9 cellular contexts compared by ENCODE assay signal in genomic region chr19:40597329-40597838, GRCh38. TPM values are rescaled to one million over a fixed set of nuclear protein-coding genes. Genes with fewer than 3 reads are reported as not detected.
DNase-seq lines count a peak whose midpoint lies in the region; ATAC-seq and TF ChIP-seq lines count a peak whose summit lies in the region.
"Had no signal": no experiment of that assay in that cellular context is flagged by ENCODE, and none has a peak within 500 bp of the region (broad histone marks: within the 10 kb centered on the region; RNA-seq: fewer than 3 reads in every experiment).

No MANE protein-coding gene starts in this region.

- ATAC-seq in sciatic nerve (no peak), GM21825 (IDR thresholded peaks at IDR 0.05; ENCODE audit: unreplicated experiment) (no peak)

- TF ChIP-seq CTCF in DOHH2 (IDR thresholded peaks at IDR 0.05; ENCODE audit: low read depth, low read length, poor library complexity, severe bottlenecking), result no peak
- TF ChIP-seq CTCF in epithelial cell of proximal tubule (conservative IDR thresholded peaks at IDR 0.05; ENCODE audit: low read depth, low read length), result no peak
- TF ChIP-seq CTCF in prostate gland (IDR thresholded peaks at IDR 0.05), result no peak

- H3K4me1 ChIP-seq in DOHH2 (ENCODE audit: control insufficient read depth, low read length), result peaks cover 58% of the 10 kb centered on the region
- H3K4me1 ChIP-seq in NT2/D1 (ENCODE audit: insufficient read depth, insufficient read length), result peaks cover 6% of the 10 kb centered on the region
- H3K4me1 ChIP-seq in prostate gland (replicated peaks), result peaks cover 14% of the 10 kb centered on the region
- H3K4me1 ChIP-seq in effector memory CD4-positive, alpha-beta T cell (ENCODE audit: control insufficient read depth, insufficient read depth, low read length, poor library complexity, severe bottlenecking), result peaks cover 48% of the 10 kb centered on the region

- H3K36me3 ChIP-seq in DOHH2 (ENCODE audit: control insufficient read depth, low read length) (no peaks in the 10 kb centered on the region), NT2/D1 (ENCODE audit: insufficient read depth, insufficient read length, low read length) (no peaks in the 10 kb centered on the region), prostate gland (no peaks in the 10 kb centered on the region)
- no peaks in the 10 kb centered on the region for H3K36me3 ChIP-seq in effector memory CD4-positive, alpha-beta T cell (ENCODE audit: control insufficient read depth, insufficient read depth, low read length)

- DNase-seq in NT2/D1 (ENCODE audit: low read depth, low spot score), result no peak
- DNase-seq in epithelial cell of proximal tubule (ENCODE audit: low read depth), result no peak
- no peak for DNase-seq in prostate gland (ENCODE audit: low spot score)
- no peak for DNase-seq in effector memory CD4-positive, alpha-beta T cell
- DNase-seq in NCI-H2227 treated with DMSO at 0.1 percent for 48 hours (lab: John Stamatoyannopoulos, UW), result no peak
- DNase-seq in sciatic nerve (ENCODE audit: low spot score), result no peak
- DNase-seq: activated naive CD4-positive, alpha-beta T cell had no signal

- peaks cover 2% of the 10 kb centered on the region; the same call in 1 of the 2 replicates for H4K20me1 ChIP-seq in DOHH2 (ENCODE audit: control insufficient read depth, insufficient read depth, low read depth, low read length)

- H3K4me3 ChIP-seq in DOHH2 (ENCODE audit: low read length) (no peak overlapping the region), NT2/D1 (ENCODE audit: insufficient read length, low read depth) (peak overlapping the region; percentile 34), epithelial cell of proximal tubule (ENCODE audit: low read depth, low read length) (peak overlapping the region; percentile 51), prostate gland (peak overlapping the region; percentile 9 to 13)
- H3K4me3 ChIP-seq in effector memory CD4-positive, alpha-beta T cell (ENCODE audit: insufficient read depth, low read depth, low read length, poor library complexity, severe bottlenecking), result no peak overlapping the region

- H3K27ac ChIP-seq in DOHH2 (ENCODE audit: low read depth, low read length) (no peak overlapping the region), prostate gland (no peak overlapping the region)
- no peak overlapping the region for H3K27ac ChIP-seq in effector memory CD4-positive, alpha-beta T cell (ENCODE audit: insufficient read depth, low read length, poor library complexity, severe bottlenecking)

- peaks cover 7% of the 10 kb centered on the region for H3F3A ChIP-seq in DOHH2 (ENCODE audit: control insufficient read depth, insufficient read depth)

- 11% methylated on average over 18 of the region's 18 CpGs for WGBS in prostate gland

- peak overlapping the region; percentile 38 for H3K4me2 ChIP-seq in DOHH2 (ENCODE audit: low read length)

- H3K9ac ChIP-seq in NT2/D1 (ENCODE audit: insufficient read length, low read depth), result peak overlapping the region; percentile 74

- no peaks in the 10 kb centered on the region for H3K9me3 ChIP-seq in DOHH2 (ENCODE audit: control insufficient read depth, insufficient read depth, low read length)
- no peaks in the 10 kb centered on the region for H3K9me3 ChIP-seq in NT2/D1 (ENCODE audit: insufficient read depth, low read length)
- H3K9me3 ChIP-seq in prostate gland, result no peaks in the 10 kb centered on the region
- no peaks in the 10 kb centered on the region for H3K9me3 ChIP-seq in effector memory CD4-positive, alpha-beta T cell (ENCODE audit: control insufficient read depth, low read length)

- intact Hi-C loops in prostate gland (cut with DNase I), result loop anchor here (5.0 to 10.0 kb wide), 4 partner anchors 55 to 290 kb away; partner anchors contain the start of gene SERTAD3
- intact Hi-C loops in sciatic nerve (cut with DNase I), result loop anchor here (5.0 to 10.0 kb wide), 2 partner anchors 73 to 290 kb away; no protein-coding TSS in a partner anchor

- no peaks in the 10 kb centered on the region for H3K9me2 ChIP-seq in DOHH2 (replicated peaks; ENCODE audit: control insufficient read depth, low read length)

- peaks cover 45% of the 10 kb centered on the region for H3K27me3 ChIP-seq in DOHH2 (ENCODE audit: control insufficient read depth, low read length)
- H3K27me3 ChIP-seq in NT2/D1 (ENCODE audit: insufficient read depth, insufficient read length), result peaks cover 30% of the 10 kb centered on the region
- H3K27me3 ChIP-seq in prostate gland (replicated peaks; ENCODE audit: insufficient read depth), result no peaks in the 10 kb centered on the region
- peaks cover 41% of the 10 kb centered on the region for H3K27me3 ChIP-seq in effector memory CD4-positive, alpha-beta T cell (replicated peaks; ENCODE audit: control insufficient read depth, insufficient read depth, low read length, poor library complexity, severe bottlenecking)

- H3K79me2 ChIP-seq in DOHH2 (ENCODE audit: control insufficient read depth, low read length), result no peaks in the 10 kb centered on the region

- no peak for TF ChIP-seq POLR2A in prostate gland (IDR thresholded peaks at IDR 0.05)

RNA-seq across cellular contexts. Expression of gene LTBP4, which starts 3.8 kb away (rescaled TPM):
- total RNA-seq in epithelial cell of proximal tubule, result 24.4 and 149 TPM in 2 replicates
- total RNA-seq in prostate gland, result 100 to 1,000 TPM; 160 to 500 TPM
- 1,227 TPM for total RNA-seq in sciatic nerve

RNA-seq across cellular contexts. Expression of gene SHKBP1, which starts 20.7 kb away (rescaled TPM):
- total RNA-seq in epithelial cell of proximal tubule, result 108 and 113 TPM in 2 replicates
- 10 to 100 TPM; 54.6 to 91.6 TPM for total RNA-seq in prostate gland
- total RNA-seq in sciatic nerve, result 58.7 TPM

Comparison
In these comparisons a context has a peak if more than half of its experiments do, and no peak if none do; other contexts are left out.
1. H3K4me3 ChIP-seq: peak in NT2/D1 (single experiment), epithelial cell of proximal tubule (single experiment) and prostate gland (2 of 2); none in DOHH2 (single experiment) and effector memory CD4-positive, alpha-beta T cell (single experiment).